ENCODE assay signal across 1 cellular context in the genomic region with DNA sequence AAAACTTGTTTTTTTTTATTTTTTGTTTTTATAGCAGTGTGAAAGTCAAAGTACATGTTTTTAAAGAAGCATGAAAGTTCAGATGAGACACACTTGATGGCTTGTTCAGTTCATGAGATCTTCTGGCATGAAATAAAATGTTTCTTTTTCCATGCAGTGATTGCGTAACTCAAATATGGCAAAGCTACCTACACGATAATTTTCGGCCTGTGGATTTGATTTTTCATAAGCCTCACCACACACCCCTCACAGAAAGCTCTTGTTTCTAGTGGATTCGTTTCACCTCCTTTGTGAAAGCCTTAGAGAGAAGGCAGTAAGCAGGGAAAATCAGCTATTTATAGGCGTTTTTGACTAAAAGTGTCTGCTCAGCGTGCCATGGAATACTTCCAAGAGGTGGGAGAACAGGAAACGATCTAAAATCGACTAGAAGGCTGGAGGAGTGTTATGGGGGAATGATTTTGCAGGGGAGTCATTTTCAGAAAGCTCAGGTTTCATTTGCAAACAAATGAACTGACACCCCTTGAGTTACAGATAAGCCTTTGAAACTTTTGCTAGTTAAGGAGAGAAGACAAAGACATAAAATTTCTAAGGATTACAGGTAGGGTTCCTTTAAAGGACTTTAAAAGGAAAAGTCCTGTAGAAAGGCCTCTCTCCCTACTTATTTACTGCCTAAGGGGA.
TF ChIP-seq lines count a peak whose summit lies in the region.

No MANE protein-coding gene starts in this region.

TF ChIP-seq in HepG2, 621 proteins besides CTCF, POLR2A, EP300 and RAD21 (continued from another document):
- TF ChIP-seq, protein P1, sequence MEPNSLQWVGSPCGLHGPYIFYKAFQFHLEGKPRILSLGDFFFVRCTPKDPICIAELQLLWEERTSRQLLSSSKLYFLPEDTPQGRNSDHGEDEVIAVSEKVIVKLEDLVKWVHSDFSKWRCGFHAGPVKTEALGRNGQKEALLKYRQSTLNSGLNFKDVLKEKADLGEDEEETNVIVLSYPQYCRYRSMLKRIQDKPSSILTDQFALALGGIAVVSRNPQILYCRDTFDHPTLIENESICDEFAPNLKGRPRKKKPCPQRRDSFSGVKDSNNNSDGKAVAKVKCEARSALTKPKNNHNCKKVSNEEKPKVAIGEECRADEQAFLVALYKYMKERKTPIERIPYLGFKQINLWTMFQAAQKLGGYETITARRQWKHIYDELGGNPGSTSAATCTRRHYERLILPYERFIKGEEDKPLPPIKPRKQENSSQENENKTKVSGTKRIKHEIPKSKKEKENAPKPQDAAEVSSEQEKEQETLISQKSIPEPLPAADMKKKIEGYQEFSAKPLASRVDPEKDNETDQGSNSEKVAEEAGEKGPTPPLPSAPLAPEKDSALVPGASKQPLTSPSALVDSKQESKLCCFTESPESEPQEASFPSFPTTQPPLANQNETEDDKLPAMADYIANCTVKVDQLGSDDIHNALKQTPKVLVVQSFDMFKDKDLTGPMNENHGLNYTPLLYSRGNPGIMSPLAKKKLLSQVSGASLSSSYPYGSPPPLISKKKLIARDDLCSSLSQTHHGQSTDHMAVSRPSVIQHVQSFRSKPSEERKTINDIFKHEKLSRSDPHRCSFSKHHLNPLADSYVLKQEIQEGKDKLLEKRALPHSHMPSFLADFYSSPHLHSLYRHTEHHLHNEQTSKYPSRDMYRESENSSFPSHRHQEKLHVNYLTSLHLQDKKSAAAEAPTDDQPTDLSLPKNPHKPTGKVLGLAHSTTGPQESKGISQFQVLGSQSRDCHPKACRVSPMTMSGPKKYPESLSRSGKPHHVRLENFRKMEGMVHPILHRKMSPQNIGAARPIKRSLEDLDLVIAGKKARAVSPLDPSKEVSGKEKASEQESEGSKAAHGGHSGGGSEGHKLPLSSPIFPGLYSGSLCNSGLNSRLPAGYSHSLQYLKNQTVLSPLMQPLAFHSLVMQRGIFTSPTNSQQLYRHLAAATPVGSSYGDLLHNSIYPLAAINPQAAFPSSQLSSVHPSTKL (CRISPR knock-in tag; IDR thresholded peaks at IDR 0.05), result no peak
- TF ChIP-seq, protein P2, sequence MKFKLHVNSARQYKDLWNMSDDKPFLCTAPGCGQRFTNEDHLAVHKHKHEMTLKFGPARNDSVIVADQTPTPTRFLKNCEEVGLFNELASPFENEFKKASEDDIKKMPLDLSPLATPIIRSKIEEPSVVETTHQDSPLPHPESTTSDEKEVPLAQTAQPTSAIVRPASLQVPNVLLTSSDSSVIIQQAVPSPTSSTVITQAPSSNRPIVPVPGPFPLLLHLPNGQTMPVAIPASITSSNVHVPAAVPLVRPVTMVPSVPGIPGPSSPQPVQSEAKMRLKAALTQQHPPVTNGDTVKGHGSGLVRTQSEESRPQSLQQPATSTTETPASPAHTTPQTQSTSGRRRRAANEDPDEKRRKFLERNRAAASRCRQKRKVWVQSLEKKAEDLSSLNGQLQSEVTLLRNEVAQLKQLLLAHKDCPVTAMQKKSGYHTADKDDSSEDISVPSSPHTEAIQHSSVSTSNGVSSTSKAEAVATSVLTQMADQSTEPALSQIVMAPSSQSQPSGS (CRISPR knock-in tag; IDR thresholded peaks at IDR 0.05), result no peak
